8 cellular contexts compared by ENCODE assay signal in genomic region chr22:26589845-26590524, GRCh38. TPM values are rescaled to one million over a fixed set of nuclear protein-coding genes. Genes with fewer than 3 reads are reported as not detected.
DNase-seq lines count a peak whose midpoint lies in the region; ATAC-seq and TF ChIP-seq lines count a peak whose summit lies in the region.

Gene TPST2 (minus strand): TSS chr22:26590132. CDS start chr22:26541630, 48,502 bp downstream.

- no peaks in the 10 kb centered on the region for H3K36me3 Mint-ChIP-seq in T-cell
- peaks cover 6% of the 10 kb centered on the region for H3K36me3 Mint-ChIP-seq in type B pancreatic cell

- H3K9me3 Mint-ChIP-seq in T-cell (no peaks in the 10 kb centered on the region), type B pancreatic cell (no peaks in the 10 kb centered on the region)

- WGBS in adipose tissue, 3 donors = 0 to 1% (median 1%) methylated on average over 43 to 69 of the region's 69 CpGs
- 1 to 2% methylated on average over 46 to 66 of the region's 69 CpGs for WGBS in heart right ventricle, 2 donors

- intact Hi-C loops in heart right ventricle (cut with DNase I) = loop anchor here in 9 of 10 donors (2.0 to 10.0 kb wide), 9 partner anchors 37 to 108 kb away; partner anchors contain the start of genes TFIP11 (in 6 of the 9), HPS4 (in 1 of the 9) and SRRD (in 1 of the 9)
- intact Hi-C loops in posterior vena cava (cut with DNase I) = loop anchor here in 1 of 2 donors (10.0 kb wide), 1 partner anchor 75 kb away; the partner anchor contains the start of gene TFIP11

- H3K4me1 Mint-ChIP-seq in T-cell (peaks cover 64 to 82% (median 73%) of the 10 kb centered on the region in 3 donors), type B pancreatic cell (ENCODE audit: unreplicated experiment) (peaks cover 4% of the 10 kb centered on the region)

- no peaks in the 10 kb centered on the region for H3K27me3 ChIP-seq in heart right ventricle

- H3K27ac Mint-ChIP-seq in T-cell (peak within 1 kb of the TSS; percentile 89 to 93), type B pancreatic cell (peak within 1 kb of the TSS; percentile 89)

- peaks cover 0 to 5% (median 0%) of the 10 kb centered on the region in 11 donors for H3K9me3 ChIP-seq in heart right ventricle

- peak; percentile 29 for DNase-seq in DMS153 treated with DMSO at 0.1 percent for 48 hours (lab: John Stamatoyannopoulos, UW; ENCODE audit: unreplicated experiment)
- DNase-seq in KG1 (lab: John Stamatoyannopoulos, UW) = peak; percentile 28
- peak; percentile 47 to 85 (median 70) for DNase-seq in T-cell
- DNase-seq in heart right ventricle = peak; percentile 78 to 85
- peak; percentile 94 for DNase-seq in posterior vena cava (ENCODE audit: low spot score)
- DNase-seq in type B pancreatic cell (ENCODE audit: extremely low spot score, unreplicated experiment) = peak; percentile 85

- ATAC-seq in GM21529 (IDR thresholded peaks at IDR 0.05; ENCODE audit: unreplicated experiment) (peak; percentile 60), T-cell (replicated peaks in 1 of 4) (peak; percentile 82 to 90 (median 86)), heart right ventricle (peak; percentile 93 to 97 (median 95))

- CTCF ChIA-PET in T-cell (lab: Charles Lee) = no interaction called here

- peaks cover 4 to 79% (median 43%) of the 10 kb centered on the region in 9 donors for H3K4me1 ChIP-seq in heart right ventricle

- H3K27ac ChIP-seq in adipose tissue (ENCODE audit: low read depth, low read length) = peak within 1 kb of the TSS; percentile 23
- H3K27ac ChIP-seq in heart right ventricle = peak within 1 kb of the TSS; percentile 62 to 95 (median 88)

- H3K36me3 ChIP-seq in heart right ventricle = no peaks in the 10 kb centered on the region

- H3K27me3 Mint-ChIP-seq in T-cell (no peaks in the 10 kb centered on the region), type B pancreatic cell (peaks cover 26% of the 10 kb centered on the region)

- H3K4me3 ChIP-seq in heart right ventricle = peak within 1 kb of the TSS; percentile 69 to 98 (median 96)

- TF ChIP-seq CTCF in heart right ventricle (IDR thresholded peaks at IDR 0.05) (peak in 2 of 9 donors; percentile 29 to 38), type B pancreatic cell (conservative IDR thresholded peaks at IDR 0.05) (no peak)

- H3K4me3 Mint-ChIP-seq in T-cell = peak within 1 kb of the TSS; percentile 84 to 96 (median 93)
- peak within 1 kb of the TSS; percentile 90 for H3K4me3 Mint-ChIP-seq in type B pancreatic cell

- POLR2A ChIA-PET in T-cell (lab: Charles Lee) = no interaction called here

RNA-seq across cellular contexts. Expression of gene TPST2, which starts in this region (rescaled TPM):
- total RNA-seq in T-cell = 10 to 100 TPM; 30.3 to 42.1 (median 38.0) TPM
- 100 to 1,000 TPM in 1 of 3 donors, 10 to 100 TPM in 2; 24.9 to 244 (median 69.4) TPM for polyA plus RNA-seq in adipose tissue
- 10 to 100 TPM; 11.1 to 35.1 (median 19.0) TPM for total RNA-seq in heart right ventricle
- 10 to 100 TPM; 27.8 to 41.5 TPM for polyA plus RNA-seq in heart right ventricle
- 10 to 100 TPM; 24.5 to 33.8 TPM for total RNA-seq in posterior vena cava
- 15.7 and 24.3 TPM in 2 replicates for total RNA-seq in type B pancreatic cell (ENCODE audit: low replicate concordance)

Comparison
In these comparisons a context has a peak if more than half of its experiments do, and no peak if none do; other contexts are left out.
1. Peak in every context shown above with its lines: DNase-seq, ATAC-seq, H3K4me3 ChIP-seq and H3K27ac ChIP-seq.
2. DNase-seq: peak in every context shown above with its lines; median percentile 94 in posterior vena cava; 85 in type B pancreatic cell; 82 in heart right ventricle; 70 in T-cell; 29 in DMS153 treated with DMSO at 0.1 percent for 48 hours; 28 in KG1.